Comparison of ENCODE assay signal across 8 cellular contexts in genomic region chr1:147670319-147671003, GRCh38. TPM values are rescaled to one million over a fixed set of nuclear protein-coding genes. Genes with fewer than 3 reads are reported as not detected.
A peak's percentile ranks its signal among the peaks of the same experiment; 100 is the strongest.
DNase-seq lines count a peak whose midpoint lies in the region; ATAC-seq lines count a peak whose summit lies in the region.

ACP6 (minus strand) TSS chr1:147670524; CDS start chr1:147670048, 476 bp downstream.

- H3K36me3 ChIP-seq in HUES64 (ENCODE audit: insufficient read depth, low read length), result no peaks in the 10 kb centered on the region

- peak; percentile 97 for DNase-seq in D341Med (ENCODE audit: low spot score)
- DNase-seq in OCI-M1 (lab: John Stamatoyannopoulos, UW), result peak; percentile 98
- peak; percentile 81 for DNase-seq in activated T-cell treated with anti-CD3 and anti-CD28 coated beads for 4 hours
- peak; percentile 41 for DNase-seq in epithelial cell of prostate (ENCODE audit: low read depth, low spot score)
- DNase-seq in stimulated activated CD8-positive, alpha-beta memory T cell treated with anti-CD3 and anti-CD28 coated beads, Interleukin-2, amount 100 ng/mL, for 48 hours (ENCODE audit: low read depth in 2 of 2), result peak; percentile 74 to 85

- H3K9me3 ChIP-seq in HUES64 (ENCODE audit: insufficient read depth, low read depth, low read length), result no peaks in the 10 kb centered on the region
- no peaks in the 10 kb centered on the region for H3K9me3 ChIP-seq in mononuclear cell (ENCODE audit: low read depth, low read length)

- peak within 1 kb of the TSS; percentile 68 for H3K9ac ChIP-seq in HUES64 (ENCODE audit: low read depth, low read length)

- peak; percentile 96 for ATAC-seq in GM21515 (IDR thresholded peaks at IDR 0.05; ENCODE audit: unreplicated experiment)

- H3K27me3 ChIP-seq in HUES64 (ENCODE audit: insufficient read depth, low read length), result no peaks in the 10 kb centered on the region
- H3K27me3 ChIP-seq in mononuclear cell (ENCODE audit: insufficient read depth, low read length), result no peaks in the 10 kb centered on the region

- 0 out of 2 replicates have a peak within 1 kb of the TSS, but pooled peaks have one; percentile 21 for H3K27ac ChIP-seq in HUES64 (ENCODE audit: low read depth, low read length)
- H3K27ac ChIP-seq in epithelial cell of prostate, result peak within 1 kb of the TSS; percentile 56

- H3K4me3 ChIP-seq in HUES64 (ENCODE audit: low read length) (peak within 1 kb of the TSS; percentile 72), mononuclear cell (ENCODE audit: low read length) (peak within 1 kb of the TSS; percentile 69)

- H3K4me1 ChIP-seq in HUES64 (ENCODE audit: insufficient read depth, low read length), result peaks cover 11% of the 10 kb centered on the region; the same call in 1 of the 2 replicates
- peaks cover 14% of the 10 kb centered on the region for H3K4me1 ChIP-seq in mononuclear cell (ENCODE audit: insufficient read depth, low read length)

- WGBS in HUES64, result 2% methylated on average over 36 of the region's 36 CpGs

RNA-seq across cellular contexts. Expression of gene ACP6, which starts in this region (rescaled TPM):
- 15.4 TPM for polyA plus RNA-seq in HUES64 (2013, experiment 1 of 2)
- polyA plus RNA-seq in HUES64 (2013, experiment 2 of 2), result 19.7 TPM
- total RNA-seq in mononuclear cell, result 4.2 TPM

Comparison
In these comparisons a context has a peak if more than half of its experiments do, and no peak if none do; other contexts are left out.
1. Peak in every context shown above with its lines: DNase-seq, ATAC-seq, H3K4me3 ChIP-seq and H3K27ac ChIP-seq.
2. DNase-seq: peak in every context shown above with its lines; median percentile 98 in OCI-M1; 97 in D341Med; 81 in activated T-cell treated with anti-CD3 and anti-CD28 coated beads for 4 hours; 80 in stimulated activated CD8-positive, alpha-beta memory T cell treated with anti-CD3 and anti-CD28 coated beads, Interleukin-2, amount 100 ng/mL, for 48 hours; 41 in epithelial cell of prostate.